In genomic region chr16:81809567-81809966, GRCh38 we compare ENCODE assay signal across 22 cellular contexts. TPM values are rescaled to one million over a fixed set of nuclear protein-coding genes. Genes with fewer than 3 reads are reported as not detected.
DNase-seq lines count a peak whose midpoint lies in the region; ATAC-seq and TF ChIP-seq lines count a peak whose summit lies in the region.
"Had no signal": no experiment of that assay in that cellular context is flagged by ENCODE, and none has a peak within 500 bp of the region (broad histone marks: within the 10 kb centered on the region; RNA-seq: fewer than 3 reads in every experiment).

No MANE protein-coding gene starts in this region.

- peak overlapping the region; percentile 28; the same call in 1 of the 2 replicates for H3K9ac ChIP-seq in KMS-11

- peak overlapping the region; percentile 19; the same call in 1 of the 2 replicates for H3K4me3 ChIP-seq in GM12864 (ENCODE audit: low read depth, low read length)
- H3K4me3 ChIP-seq in KMS-11 (IDR thresholded peaks at IDR 0.05; ENCODE audit: insufficient read depth, low read depth, low read length): no peak overlapping the region
- H3K4me3 ChIP-seq in spleen: peak overlapping the region in 1 of 8 donors; percentile 38
- H3K4me3 ChIP-seq: esophagus muscularis mucosa, gastrocnemius medialis, psoas muscle, skin epidermis, upper lobe of right lung had no signal

- H3K4me3 Mint-ChIP-seq in dendritic cell treated with granulocyte-macrophage colony-stimulating factor and Interleukin-4, amounts not matched to agents 40 ng/mL and 50 ng/mL, for 4 days: no peak overlapping the region
- H3K4me3 Mint-ChIP-seq: activated naive CD4-positive, alpha-beta T cell treated with anti-CD3 and anti-CD28 coated beads, Interleukin-2, amount 10 ng/mL, durations not matched to agents 7 days and 5 days had no signal

- no peaks in the 10 kb centered on the region for H3K27me3 Mint-ChIP-seq in dendritic cell treated with granulocyte-macrophage colony-stimulating factor and Interleukin-4, amounts not matched to agents 40 ng/mL and 50 ng/mL, for 4 days

- H3K4me1 ChIP-seq in KMS-11 (ENCODE audit: low read depth, poor library complexity, severe bottlenecking): peaks cover 40% of the 10 kb centered on the region
- H3K4me1 ChIP-seq in spleen: peaks cover 24 to 92% (median 78%) of the 10 kb centered on the region in 6 donors
- H3K4me1 ChIP-seq: esophagus muscularis mucosa, gastrocnemius medialis, psoas muscle, upper lobe of right lung had no signal

- H2AFZ ChIP-seq in KMS-11 (ENCODE audit: low read depth): peak overlapping the region; percentile 52

- H3K36me3 ChIP-seq in KMS-11 (ENCODE audit: insufficient read depth) (no peaks in the 10 kb centered on the region), spleen (peaks cover 0 to 10% (median 0%) of the 10 kb centered on the region in 6 donors)
- H3K36me3 ChIP-seq: esophagus muscularis mucosa, gastrocnemius medialis, upper lobe of right lung had no signal

- H3K27me3 ChIP-seq in KMS-11 (ENCODE audit: insufficient read depth, low read depth): no peaks in the 10 kb centered on the region
- H3K27me3 ChIP-seq in spleen (replicated peaks in 1 of 7): no peaks in the 10 kb centered on the region
- H3K27me3 ChIP-seq: esophagus muscularis mucosa, gastrocnemius medialis, upper lobe of right lung had no signal

- no peaks in the 10 kb centered on the region for H3K9me3 Mint-ChIP-seq in dendritic cell treated with granulocyte-macrophage colony-stimulating factor and Interleukin-4, amounts not matched to agents 40 ng/mL and 50 ng/mL, for 4 days
- H3K9me3 Mint-ChIP-seq: activated naive CD4-positive, alpha-beta T cell treated with anti-CD3 and anti-CD28 coated beads, Interleukin-2, amount 10 ng/mL, durations not matched to agents 7 days and 5 days had no signal

- H3K79me2 ChIP-seq in KMS-11 (ENCODE audit: insufficient read depth, low read depth): no peaks in the 10 kb centered on the region

- peak overlapping the region; percentile 75 for H3K4me2 ChIP-seq in KMS-11

- TF ChIP-seq CTCF in GM12864 (IDR thresholded peaks at IDR 0.05; ENCODE audit: low read depth, low read length, missing control alignments): no peak
- TF ChIP-seq CTCF in KMS-11 (conservative IDR thresholded peaks at IDR 0.05; ENCODE audit: low read depth, low read length): no peak
- TF ChIP-seq CTCF in spleen (IDR thresholded peaks at IDR 0.05 in 8 of 11, conservative IDR thresholded peaks at IDR 0.05 in 3 of 11): no peak

- DNase-seq in GM12864 (ENCODE audit: low read depth) (no peak), spleen (no peak), amniotic stem cell (lab: John Stamatoyannopoulos, UW) (no peak), anterior cingulate cortex (lab: John Stamatoyannopoulos, UW) (no peak)
- DNase-seq: activated naive CD4-positive, alpha-beta T cell treated with anti-CD3 and anti-CD28 coated beads, Interleukin-2, amount 10 ng/mL, durations not matched to agents 7 days and 5 days; AML-193; Calu3; effector memory CD4-positive, alpha-beta T cell; EL; gastrocnemius medialis; NCI-H1105; NCI-H510A treated with DMSO at 0.1 percent for 48 hours; psoas muscle; stimulated activated CD4-positive, alpha-beta T cell treated with anti-CD3 and anti-CD28 coated beads, Interleukin-4, amount 100 ng/mL, for 1 hour; T1000; upper lobe of right lung had no signal

- H3K27ac Mint-ChIP-seq in dendritic cell treated with granulocyte-macrophage colony-stimulating factor and Interleukin-4, amounts not matched to agents 40 ng/mL and 50 ng/mL, for 4 days: peak overlapping the region; percentile 76
- H3K27ac Mint-ChIP-seq: activated naive CD4-positive, alpha-beta T cell treated with anti-CD3 and anti-CD28 coated beads, Interleukin-2, amount 10 ng/mL, durations not matched to agents 7 days and 5 days had no signal

- H3K36me3 Mint-ChIP-seq in dendritic cell treated with granulocyte-macrophage colony-stimulating factor and Interleukin-4, amounts not matched to agents 40 ng/mL and 50 ng/mL, for 4 days (ENCODE audit: low read depth): peaks cover 50% of the 10 kb centered on the region
- H3K36me3 Mint-ChIP-seq: activated naive CD4-positive, alpha-beta T cell treated with anti-CD3 and anti-CD28 coated beads, Interleukin-2, amount 10 ng/mL, durations not matched to agents 7 days and 5 days had no signal

- H3K4me1 Mint-ChIP-seq in dendritic cell treated with granulocyte-macrophage colony-stimulating factor and Interleukin-4, amounts not matched to agents 40 ng/mL and 50 ng/mL, for 4 days (ENCODE audit: low read depth): peaks cover 93% of the 10 kb centered on the region

- TF ChIP-seq POLR2A in spleen (IDR thresholded peaks at IDR 0.05): no peak

- ATAC-seq in GM18520 (IDR thresholded peaks at IDR 0.05; ENCODE audit: unreplicated experiment): no peak
- ATAC-seq: gastrocnemius medialis, psoas muscle had no signal

- intact Hi-C loops in dendritic cell treated with granulocyte-macrophage colony-stimulating factor and Interleukin-4, amounts not matched to agents 40 ng/mL and 50 ng/mL, for 4 days (cut with micrococcal nuclease): no loop called here
- intact Hi-C loops in spleen (cut with DNase I; ENCODE audit: low total_unique reads): no loop called here

- H3K27ac ChIP-seq in KMS-11 (peak overlapping the region; percentile 66), spleen (peak overlapping the region; percentile 66 to 95 (median 80))
- H3K27ac ChIP-seq: esophagus muscularis mucosa, gastrocnemius medialis, psoas muscle, upper lobe of right lung had no signal

- WGBS in spleen, 5 donors: 37 to 79% (median 54%) methylated on average over 4 of the region's 4 CpGs

- H3K9me3 ChIP-seq in spleen: no peaks in the 10 kb centered on the region
- H3K9me3 ChIP-seq: gastrocnemius medialis, psoas muscle, upper lobe of right lung had no signal

- no peaks in the 10 kb centered on the region for H4K20me1 ChIP-seq in KMS-11 (ENCODE audit: insufficient read depth)

RNA-seq across cellular contexts. Expression of gene PLCG2, which starts 30.5 kb away (rescaled TPM):
- 100 to 1,000 TPM; 111 to 277 (median 161) TPM for total RNA-seq in spleen
- polyA plus RNA-seq in spleen: 10 to 100 TPM; 57.1 to 83.2 (median 61.9) TPM
- polyA plus RNA-seq: neural cell had no signal
